Comparison of ENCODE assay signal across 21 cellular contexts in the genomic region with DNA sequence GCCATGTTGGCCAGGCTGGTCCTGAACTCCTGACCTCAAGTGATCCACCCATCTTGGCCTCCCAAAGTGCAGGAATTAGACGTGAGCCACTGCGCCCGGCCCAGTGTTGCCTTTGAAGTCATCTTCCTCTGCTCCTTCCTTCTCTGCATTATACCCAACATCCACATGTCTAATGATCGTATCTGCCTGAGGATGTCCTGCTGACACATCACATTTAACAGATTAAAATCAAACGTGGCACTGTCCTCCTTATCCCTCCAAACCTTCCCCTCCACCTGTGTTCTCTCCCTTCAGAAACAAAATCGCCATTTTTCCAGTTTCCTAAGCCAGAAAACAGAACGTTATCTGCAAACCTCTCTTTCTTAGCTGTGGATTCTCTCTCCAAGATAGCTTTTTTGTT. TPM values are rescaled to one million over a fixed set of nuclear protein-coding genes. Genes with fewer than 3 reads are reported as not detected.
A peak's percentile ranks its signal among the peaks of the same experiment; 100 is the strongest.
DNase-seq lines count a peak whose midpoint lies in the region; ATAC-seq, FAIRE-seq and TF ChIP-seq lines count a peak whose summit lies in the region.
"Had no signal": no experiment of that assay in that cellular context is flagged by ENCODE, and none has a peak within 500 bp of the region (broad histone marks: within the 10 kb centered on the region; RNA-seq: fewer than 3 reads in every experiment).

No MANE protein-coding gene starts in this region.

- DNase-seq in A549 (ENCODE audit: low read depth in 1 of 2, low spot score in 1 of 2) (no peak), HTR-8/SVneo (ENCODE audit: insufficient read length, low spot score) (no peak), K562 (ENCODE audit: extremely low read depth in 1 of 4, low spot score in 3 of 4) (no peak), NCI-H345 treated with DMSO at 0.1 percent for 48 hours (lab: John Stamatoyannopoulos, UW; ENCODE audit: unreplicated experiment) (no peak), uterus (no peak), germinal center (ENCODE audit: low spot score) (no peak)
- DNase-seq: 8988T; AML-193; Caco-2; Calu3; CD4-positive, alpha-beta T cell; CD8-positive, alpha-beta T cell; DMS79 treated with DMSO at 0.1 percent for 48 hours; GF-D8 had no signal

- TF ChIP-seq EP300 in A549 (IDR thresholded peaks at IDR 0.05) (no peak), K562 (IDR thresholded peaks at IDR 0.05; ENCODE audit: low read length) (no peak)

- BruUV-seq in K562 (replicated peaks; lab: Mats Ljungman, UMichigan), result no TSS peak

- no peak overlapping the region for H3K9ac ChIP-seq in K562 (ENCODE audit: insufficient read depth in 1 of 2, low read depth in 2 of 2, low read length in 2 of 2)
- H3K9ac ChIP-seq: BLaER1 treated with 17β-estradiol and CSF1 and Interleukin-3, amounts not matched to agents 10 nM and 100 nM had no signal

- POLR2A ChIA-PET in A549 (lab: Yijun Ruan, JAX), result no interaction called here
- POLR2A ChIA-PET in K562 (lab: Yijun Ruan, JAX), result interaction anchor here (1.0 to 1.2 kb wide), 2 partner anchors 10 to 51 kb away, joined by 3 read pairs; no protein-coding TSS in a partner anchor

- FAIRE-seq in A549 (lab: Jason Lieb, UNC) (no peak), HTR-8/SVneo (lab: Jason Lieb, UNC) (peak; percentile 51), K562 (lab: Jason Lieb, UNC) (no peak)
- FAIRE-seq: A204.1, D721Med, G401.6, GM12891, GM19239 had no signal

- peaks cover 0 to 8% of the 10 kb centered on the region in 2 experiments; a peak in 3 of 5 replicates for H3K27me3 ChIP-seq in K562 (ENCODE audit: control insufficient read depth in 2 of 2, insufficient read depth in 2 of 2, low read length in 2 of 2)
- no peaks in the 10 kb centered on the region for H3K27me3 ChIP-seq in uterus
- H3K27me3 ChIP-seq: BLaER1 treated with 17β-estradiol and CSF1 and Interleukin-3, amounts not matched to agents 10 nM and 100 nM had no signal

- H4K20me1 ChIP-seq in K562 (replicated peaks; ENCODE audit: control insufficient read depth, insufficient read depth, low read length), result no peaks in the 10 kb centered on the region
- H4K20me1 ChIP-seq: BLaER1 treated with 17β-estradiol and CSF1 and Interleukin-3, amounts not matched to agents 10 nM and 100 nM had no signal

- no peak for TF ChIP-seq CTCF in A549 (IDR thresholded peaks at IDR 0.05)
- no peak for TF ChIP-seq CTCF in K562 (IDR thresholded peaks at IDR 0.05 in 2 of 3, conservative IDR thresholded peaks at IDR 0.05 in 1 of 3; ENCODE audit: insufficient read depth in 2 of 3, low read depth in 1 of 3, low read length in 3 of 3)
- no peak for TF ChIP-seq CTCF in uterus (IDR thresholded peaks at IDR 0.05)

- H3K9me3 ChIP-seq in A549, result peaks cover 8% of the 10 kb centered on the region
- H3K9me3 ChIP-seq in K562 (replicated peaks; ENCODE audit: control insufficient read depth, insufficient read depth, low read depth, low read length), result no peaks in the 10 kb centered on the region
- no peaks in the 10 kb centered on the region for H3K9me3 ChIP-seq in uterus
- H3K9me3 ChIP-seq: Caco-2 had no signal

- H3K36me3 ChIP-seq in K562 (ENCODE audit: control insufficient read depth, insufficient read depth, low read length) (no peaks in the 10 kb centered on the region), uterus (no peaks in the 10 kb centered on the region)
- H3K36me3 ChIP-seq: BLaER1 treated with 17β-estradiol and CSF1 and Interleukin-3, amounts not matched to agents 10 nM and 100 nM had no signal

- CTCF ChIA-PET in A549 (lab: Yijun Ruan, JAX), result interaction anchor here (1.0 kb wide), 1 partner anchor 8 kb away, joined by 3 read pairs; a partner anchor contains a TSS
- CTCF ChIA-PET in K562 (lab: Yijun Ruan, JAX; ENCODE audit: low intra/inter-chr PET ratio), result no interaction called here

- intact Hi-C loops in K562 (cut with micrococcal nuclease), result no loop called here
- intact Hi-C loops in uterus (cut with DNase I; ENCODE audit: low total_unique reads), result no loop called here

- H3K9me1 ChIP-seq in K562 (ENCODE audit: control insufficient read depth, insufficient read depth, low read length), result no peaks in the 10 kb centered on the region

- ATAC-seq in A549 (no peak), K562 (no peak)
- ATAC-seq: CD8-positive, alpha-beta T cell had no signal

- TF ChIP-seq POLR2A in A549 (IDR thresholded peaks at IDR 0.05; ENCODE audit: low read length), result no peak
- TF ChIP-seq POLR2A in K562 (conservative IDR thresholded peaks at IDR 0.05), result no peak
- TF ChIP-seq POLR2A in uterus (IDR thresholded peaks at IDR 0.05), result no peak

- in situ Hi-C loops in K562 (cut with MboI), result no loop called here

- TF ChIP-seq RAD21 in A549 (conservative IDR thresholded peaks at IDR 0.05 in 1 of 2, IDR thresholded peaks at IDR 0.05 in 1 of 2) (no peak), K562 (CRISPR knock-in tag; conservative IDR thresholded peaks at IDR 0.05 in 1 of 2, IDR thresholded peaks at IDR 0.05 in 1 of 2) (no peak)

- H3K4me3 ChIP-seq in A549, result no peak overlapping the region
- H3K4me3 ChIP-seq in K562, result no peak overlapping the region
- H3K4me3 ChIP-seq in uterus, result no peak overlapping the region
- H3K4me3 ChIP-seq: BLaER1 treated with 17β-estradiol and CSF1 and Interleukin-3, amounts not matched to agents 10 nM and 100 nM had no signal

- H3K4me2 ChIP-seq in A549 (no peak overlapping the region), K562 (ENCODE audit: insufficient read depth, low read length) (no peak overlapping the region)
- H3K4me2 ChIP-seq: BLaER1 treated with 17β-estradiol and CSF1 and Interleukin-3, amounts not matched to agents 10 nM and 100 nM had no signal

- WGBS in A549 (ENCODE audit: missing lambda C conversion rate), result 39% methylated on average over 7 of the region's 7 CpGs
- WGBS in K562 (ENCODE audit: insufficient coverage, low coverage, missing lambda C conversion rate), result 0% methylated on average over 7 of the region's 7 CpGs

- H3K4me1 ChIP-seq in A549 (no peaks in the 10 kb centered on the region), K562 (replicated peaks in 1 of 2; ENCODE audit: control insufficient read depth in 2 of 2, insufficient read depth in 2 of 2, low read length in 2 of 2) (no peaks in the 10 kb centered on the region), uterus (no peaks in the 10 kb centered on the region)
- H3K4me1 ChIP-seq: BLaER1 treated with 17β-estradiol and CSF1 and Interleukin-3, amounts not matched to agents 10 nM and 100 nM; Caco-2 had no signal

- H2AFZ ChIP-seq in K562 (ENCODE audit: low read depth, low read length), result no peak overlapping the region

- H3K27ac ChIP-seq in A549, result no peak overlapping the region
- no peak overlapping the region for H3K27ac ChIP-seq in K562 (ENCODE audit: extremely low read depth, low read depth, low read length)
- no peak overlapping the region for H3K27ac ChIP-seq in uterus
- H3K27ac ChIP-seq: BLaER1 treated with 17β-estradiol and CSF1 and Interleukin-3, amounts not matched to agents 10 nM and 100 nM; C4-2B had no signal

- H3K79me2 ChIP-seq in K562 (ENCODE audit: control insufficient read depth, insufficient read depth, low read length), result no peaks in the 10 kb centered on the region

TF ChIP-seq in A549, 52 proteins besides CTCF, POLR2A, EP300 and RAD21:
- TF ChIP-seq FOSB (CRISPR knock-in tag; IDR thresholded peaks at IDR 0.05), result no peak
- peak; percentile 59 for TF ChIP-seq MAFK (IDR thresholded peaks at IDR 0.05; ENCODE audit: partially characterized antibody)

TF ChIP-seq in K562, 482 proteins besides CTCF, POLR2A, EP300 and RAD21:
- TF ChIP-seq ZNF174 (CRISPR knock-in tag; IDR thresholded peaks at IDR 0.05), result no peak
- TF ChIP-seq ZNF316 (IDR thresholded peaks at IDR 0.05), result peak; percentile 48; the same call in 1 of the 2 replicates
- peak; percentile 29; the same call in 1 of the 2 replicates for TF ChIP-seq C11orf30 (IDR thresholded peaks at IDR 0.05; ENCODE audit: low read depth)

RNA-seq across cellular contexts. Expression of a gene that starts 8.4 kb away (rescaled TPM):
- polyA plus RNA-seq in A549 (2011; rRNA removed) (0.12 and 0.20 TPM in 2 replicates), A549 (2017; fragmentation: RNase III; extraction: RNeasy Plus Mini Kit Qiagen cat#74134 plus additional on column Dnase treatment) (0.28 to 0.65 TPM (median 0.29 TPM) in 3 replicates), K562 (2011; rRNA removed) (not detected in 2 replicates), K562 (2014; fragmentation: Illumina TruSeq; extraction: Trizol) (not detected in 2 replicates), K562 (2014; fragmentation: Nextera tagmentation; extraction: Ambion mirVana) (not detected), K562 (2014; rRNA removed) (not detected in 2 replicates)
- 0.05 and 0.09 TPM in 2 replicates for polyA plus RNA-seq in A549 (2012; cell fraction: cytosol; rRNA removed)
- 0.13 and 0.18 TPM in 2 replicates for polyA plus RNA-seq in A549 (2012; cell fraction: nucleus; rRNA removed)
- 0.25 and 0.49 TPM in 2 replicates for polyA minus RNA-seq in A549 (2011; rRNA and poly(A)+ RNA removed)
- total RNA-seq in K562 (2011; cell fraction: chromatin; rRNA removed; ENCODE audit: low replicate concordance), result 0.05 TPM in 1 of 2 replicates, not detected in the other
- not detected in 2 replicates for total RNA-seq in K562 (2011; cell fraction: nucleolus; rRNA removed)
- not detected in 2 replicates for total RNA-seq in K562 (2011; cell fraction: nucleoplasm; rRNA removed)
- total RNA-seq in K562 (2014; rRNA removed) (under 0.01 TPM in 1 of 2 replicates, not detected in the other), K562 (2014; rRNA removed; fragmentation: Illumina TruSeq; extraction: Trizol) (not detected in 2 replicates), K562 (2015; rRNA removed; fragmentation: Illumina TruSeq; extraction: Trizol) (not detected in 2 replicates), K562 (2021) (0.16 TPM in 2 replicates), uterus (10 to 100 TPM in 2 of 4 donors, 1 to 10 TPM in 1, under 1 TPM in 1; under 0.01 to 16.2 (median 7.2) TPM)
- not detected in 2 replicates for polyA plus RNA-seq in K562 (2011; cell fraction: cytosol; rRNA removed)
- not detected in 2 replicates for polyA plus RNA-seq in K562 (2011; cell fraction: nucleus; rRNA removed)
- polyA plus RNA-seq in K562 (2012), result 0.04 TPM in 1 of 2 replicates, not detected in the other
- not detected in 2 replicates for polyA minus RNA-seq in K562 (2011; rRNA and poly(A)+ RNA removed)
- not detected in 2 replicates for polyA minus RNA-seq in K562 (2011; cell fraction: cytosol; rRNA and poly(A)+ RNA removed)
- polyA minus RNA-seq in K562 (2011; cell fraction: nucleus; rRNA and poly(A)+ RNA removed), result not detected in 2 replicates
